In the genomic region with DNA sequence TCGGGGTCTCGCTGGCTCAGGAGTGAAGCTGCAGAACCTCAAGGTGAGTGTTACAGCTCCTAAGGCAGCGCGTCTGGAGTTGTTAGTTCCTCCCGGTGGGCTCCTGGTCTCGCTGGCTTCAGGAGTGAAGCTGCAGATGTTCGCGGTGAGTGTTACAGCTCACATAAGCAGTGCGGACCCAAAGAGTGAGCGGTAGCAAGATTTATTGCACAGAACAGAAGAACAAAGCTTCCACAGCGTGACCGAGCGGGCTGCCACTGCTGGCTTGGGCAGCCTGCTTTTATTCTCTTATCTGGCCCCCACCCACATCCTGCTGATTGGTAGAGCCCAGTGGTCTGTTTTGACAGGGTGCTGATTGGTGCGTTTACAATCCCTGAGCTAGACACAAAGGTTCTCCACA, we compare ENCODE assay signal across 11 cellular contexts. TPM values are rescaled to one million over a fixed set of nuclear protein-coding genes. Genes with fewer than 3 reads are reported as not detected.
"Had no signal": no experiment of that assay in that cellular context is flagged by ENCODE, and none has a peak within 500 bp of the region (broad histone marks: within the 10 kb centered on the region; RNA-seq: fewer than 3 reads in every experiment).

No MANE protein-coding gene starts in this region.

RNA-seq across cellular contexts. Expression of gene CLECL1, which starts 6.0 kb away (rescaled TPM):
- total RNA-seq: chondrocyte, esophagus mucosa, glomerular endothelial cell, mesothelial cell of epicardium, myocyte, occipital lobe, prostate gland, SJSA1, smooth muscle cell, suprapubic skin had no signal
- polyA plus RNA-seq: aorta, smooth muscle cell had no signal

RNA-seq across cellular contexts. Expression of gene CD69, which starts 21.8 kb away (rescaled TPM):
- total RNA-seq: chondrocyte, myocyte had no signal
- polyA plus RNA-seq: smooth muscle cell had no signal
